35 cellular contexts compared by ENCODE assay signal in the genomic region with DNA sequence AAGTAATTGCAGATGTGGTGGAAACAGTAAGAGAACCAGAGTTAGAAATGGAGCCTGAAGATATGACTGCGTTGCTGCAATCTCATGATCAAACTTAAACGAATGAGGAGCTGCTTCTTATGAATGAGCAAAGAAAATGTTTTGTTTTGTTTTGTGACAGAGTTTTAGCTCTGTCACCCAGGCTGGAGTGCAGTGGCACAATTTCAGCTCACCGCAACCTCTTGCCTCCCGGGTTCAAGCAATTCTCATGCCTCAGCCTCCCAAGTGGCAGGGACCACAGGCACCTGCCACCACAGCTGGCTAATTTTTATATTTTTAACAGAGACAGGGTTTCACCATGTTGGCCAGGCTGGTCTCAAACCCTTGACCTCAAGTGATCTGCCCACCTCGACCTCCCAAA.
"Had no signal": no experiment of that assay in that cellular context is flagged by ENCODE, and none has a peak within 500 bp of the region (broad histone marks: within the 10 kb centered on the region; RNA-seq: fewer than 3 reads in every experiment).

No MANE protein-coding gene starts in this region.

- H3K9me3 ChIP-seq: MG63 had no signal

- DNase-seq: Karpas-422, Kasumi-1, MG63, MM.1S, MV-4-11, NCI-H1048, NCI-H1092, NCI-H1092 treated with DMSO at 0.1 percent for 48 hours, NCI-H1105, NCI-H1105 treated with DMSO at 0.1 percent for 48 hours, NCI-H1417, NCI-H1417 treated with DMSO at 0.1 percent for 48 hours, NCI-H1436, NCI-H1436 treated with DMSO at 0.1 percent for 48 hours, NCI-H146, NCI-H1694, NCI-H1694 treated with DMSO at 0.1 percent for 48 hours, NCI-H187, NCI-H187 treated with DMSO at 0.1 percent for 48 hours, NCI-H1930, NCI-H2029, NCI-H2029 treated with DMSO at 0.1 percent for 48 hours, NCI-H2081, NCI-H2081 treated with DMSO at 0.1 percent for 48 hours, NCI-H2107, NCI-H2171, NCI-H2171 treated with DMSO at 0.1 percent for 48 hours, NCI-H2227 treated with DMSO at 0.1 percent for 48 hours, NCI-H226, NCI-H345, NCI-H446, NCI-H446 treated with DMSO at 0.1 percent for 48 hours, NCI-H510A, NCI-H510A treated with DMSO at 0.1 percent for 48 hours, NCI-H524 had no signal

- H3K4me3 ChIP-seq: MG63 had no signal
